9 cellular contexts compared by ENCODE assay signal in the genomic region with DNA sequence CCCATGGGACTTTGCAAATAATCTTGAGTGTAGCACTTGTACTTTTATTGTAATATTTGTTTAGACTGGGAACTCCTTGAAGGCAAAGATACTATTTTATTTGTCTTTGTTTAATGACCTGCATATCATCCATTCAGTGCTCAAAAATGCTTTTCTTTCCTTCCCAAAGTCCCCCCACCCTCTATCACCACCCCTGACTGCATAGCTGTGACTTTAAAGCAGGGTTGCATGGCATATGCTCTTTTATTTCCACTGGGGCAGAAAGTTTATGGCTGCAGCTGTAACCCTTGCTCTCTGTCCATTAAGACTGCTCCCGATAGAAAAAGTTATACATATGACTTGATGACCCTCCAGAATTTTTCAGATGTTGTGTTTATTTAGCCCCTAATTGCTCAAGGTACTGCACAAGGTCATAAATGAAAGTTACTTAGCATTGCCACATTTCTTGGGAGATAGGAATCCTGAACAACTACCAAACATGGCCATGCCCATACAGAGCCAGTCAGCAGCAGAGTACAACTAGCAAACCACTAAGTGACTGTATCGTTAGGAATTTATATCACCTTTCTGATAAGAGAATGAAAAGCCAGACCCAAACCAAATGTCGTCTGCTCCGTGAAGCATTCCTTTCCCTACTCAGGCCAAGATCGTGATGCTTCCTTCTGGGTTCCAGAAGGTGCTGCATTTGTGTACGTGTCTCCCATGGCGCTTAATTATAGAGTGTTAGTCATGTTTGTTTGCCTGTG.
A peak's percentile ranks its signal among the peaks of the same experiment; 100 is the strongest.
DNase-seq lines count a peak whose midpoint lies in the region; ATAC-seq, FAIRE-seq and TF ChIP-seq lines count a peak whose summit lies in the region.
"Had no signal": no experiment of that assay in that cellular context is flagged by ENCODE, and none has a peak within 500 bp of the region (broad histone marks: within the 10 kb centered on the region; RNA-seq: fewer than 3 reads in every experiment).

No MANE protein-coding gene starts in this region.

- TF ChIP-seq CTCF in Caco-2 (IDR thresholded peaks at IDR 0.05; ENCODE audit: insufficient read depth in 1 of 2, low read depth in 1 of 2, low read length in 1 of 2, severe bottlenecking in 1 of 2, unreplicated experiment in 1 of 2), result no peak
- no peak for TF ChIP-seq CTCF in HFFc6 (IDR thresholded peaks at IDR 0.05)
- TF ChIP-seq CTCF in body of pancreas (IDR thresholded peaks at IDR 0.05), result no peak
- TF ChIP-seq CTCF in lower lobe of right lung (IDR thresholded peaks at IDR 0.05), result no peak
- TF ChIP-seq CTCF in gastrocnemius medialis (IDR thresholded peaks at IDR 0.05 in 4 of 5, conservative IDR thresholded peaks at IDR 0.05 in 1 of 5), result no peak
- no peak for TF ChIP-seq CTCF in D721Med (IDR thresholded peaks at IDR 0.05; ENCODE audit: insufficient read depth, missing control alignments)

- H3K4me3 ChIP-seq in Caco-2 (ENCODE audit: low read depth, low read length), result no peak overlapping the region
- no peak overlapping the region for H3K4me3 ChIP-seq in body of pancreas
- H3K4me3 ChIP-seq in lower lobe of right lung, result no peak overlapping the region
- H3K4me3 ChIP-seq in gastrocnemius medialis, result no peak overlapping the region

- H3K36me3 ChIP-seq in Caco-2 (ENCODE audit: control insufficient read depth, insufficient read depth, low read length) (no peaks in the 10 kb centered on the region), body of pancreas (replicated peaks in 1 of 2; ENCODE audit: insufficient read depth in 1 of 2, low read depth in 2 of 2) (no peaks in the 10 kb centered on the region), lower lobe of right lung (no peaks in the 10 kb centered on the region), gastrocnemius medialis (no peaks in the 10 kb centered on the region)

- H3K27me3 ChIP-seq in Caco-2 (replicated peaks; ENCODE audit: control insufficient read depth, insufficient read depth, low read length) (no peaks in the 10 kb centered on the region), body of pancreas (no peaks in the 10 kb centered on the region), lower lobe of right lung (ENCODE audit: low read depth) (no peaks in the 10 kb centered on the region), gastrocnemius medialis (no peaks in the 10 kb centered on the region)

- intact Hi-C loops in Caco-2 (cut with micrococcal nuclease; ENCODE audit: unreplicated experiment) (loop anchor here (1.0 kb wide), 1 partner anchor 15 kb away; no protein-coding TSS in a partner anchor), body of pancreas (cut with DNase I) (no loop called here), lower lobe of right lung (cut with DNase I) (no loop called here), gastrocnemius medialis (cut with DNase I; ENCODE audit: low total_unique reads) (no loop called here)

- H3K27me3 Mint-ChIP-seq in Caco-2 (ENCODE audit: insufficient read depth, unreplicated experiment), result no peaks in the 10 kb centered on the region
- H3K27me3 Mint-ChIP-seq in HFFc6 (ENCODE audit: insufficient read depth), result peaks cover 2% of the 10 kb centered on the region

- peaks cover 55% of the 10 kb centered on the region for H3K4me1 Mint-ChIP-seq in Caco-2 (ENCODE audit: low read depth, unreplicated experiment)
- H3K4me1 Mint-ChIP-seq in HFFc6 (ENCODE audit: low read depth), result peaks cover 47% of the 10 kb centered on the region

- peaks cover 12% of the 10 kb centered on the region for H3K36me3 Mint-ChIP-seq in Caco-2 (ENCODE audit: insufficient read depth, unreplicated experiment)
- H3K36me3 Mint-ChIP-seq in HFFc6 (ENCODE audit: low read depth), result no peaks in the 10 kb centered on the region

- FAIRE-seq in D721Med (lab: Jason Lieb, UNC), result no peak

- POLR2A ChIA-PET in Caco-2 (lab: Charles Lee), result no interaction called here

- H3K9me3 Mint-ChIP-seq in Caco-2 (ENCODE audit: unreplicated experiment) (no peaks in the 10 kb centered on the region), HFFc6 (no peaks in the 10 kb centered on the region)

- H3K4me1 ChIP-seq in Caco-2, result peaks cover 76% of the 10 kb centered on the region
- H3K4me1 ChIP-seq in body of pancreas, result peaks cover 36% of the 10 kb centered on the region
- peaks cover 33% of the 10 kb centered on the region for H3K4me1 ChIP-seq in lower lobe of right lung
- H3K4me1 ChIP-seq in gastrocnemius medialis, result peaks cover 14 to 40% of the 10 kb centered on the region in 2 donors

- no peaks in the 10 kb centered on the region for H3K9me3 ChIP-seq in Caco-2
- H3K9me3 ChIP-seq in body of pancreas, result no peaks in the 10 kb centered on the region
- H3K9me3 ChIP-seq in lower lobe of right lung, result no peaks in the 10 kb centered on the region
- no peaks in the 10 kb centered on the region for H3K9me3 ChIP-seq in gastrocnemius medialis

- peak overlapping the region in 2 of 4 donors; percentile 41 to 55 for H3K27ac ChIP-seq in body of pancreas
- no peak overlapping the region for H3K27ac ChIP-seq in lower lobe of right lung
- no peak overlapping the region for H3K27ac ChIP-seq in gastrocnemius medialis

- CTCF ChIA-PET in Caco-2 (lab: Charles Lee), result interaction anchor here (0.6 kb wide), 1 partner anchor 110 kb away, joined by 3 read pairs; no protein-coding TSS in a partner anchor

- BruUV-seq in Caco-2 (replicated peaks; lab: Mats Ljungman, UMichigan), result no TSS peak

- DNase-seq in Caco-2, result peak; percentile 84 to 91
- DNase-seq in HFFc6, result peak; percentile 54
- DNase-seq in body of pancreas, result peak in 1 of 4 donors; percentile 13
- DNase-seq in lower lobe of right lung, result no peak
- no peak for DNase-seq in gastrocnemius medialis
- DNase-seq in inferior parietal cortex (ENCODE audit: extremely low spot score), result no peak
- no peak for DNase-seq in D721Med (ENCODE audit: insufficient read length, low spot score)
- DNase-seq: stimulated activated naive CD4-positive, alpha-beta T cell treated with Interleukin-2 at 50 U/mL for 16 hours had no signal

- ATAC-seq in body of pancreas (peak; percentile 81), lower lobe of right lung (peak; percentile 40 to 71), gastrocnemius medialis (no peak), HG02852 (IDR thresholded peaks at IDR 0.05; ENCODE audit: unreplicated experiment) (no peak)

- TF ChIP-seq POLR2A in body of pancreas (IDR thresholded peaks at IDR 0.05) (no peak), gastrocnemius medialis (IDR thresholded peaks at IDR 0.05) (no peak)

- in situ Hi-C loops in gastrocnemius medialis (cut with MboI; ENCODE audit: low sequenced_read_pairs in 4 of 4), result no loop called here

- H3K27ac Mint-ChIP-seq in Caco-2 (ENCODE audit: unreplicated experiment) (peak overlapping the region; percentile 94), HFFc6 (peak overlapping the region; percentile 80; the same call in 1 of the 2 replicates)

- WGBS in body of pancreas, 2 donors, result 55 to 66% methylated on average over 7 of the region's 7 CpGs

- H3K4me3 Mint-ChIP-seq in Caco-2 (ENCODE audit: unreplicated experiment), result peak overlapping the region; percentile 53
- H3K4me3 Mint-ChIP-seq in HFFc6, result peak overlapping the region; percentile 36

Comparison
In these comparisons a context has a peak if more than half of its experiments do, and no peak if none do; other contexts are left out.
1. DNase-seq: peak in Caco-2 (2 of 2) and HFFc6 (single experiment); none in lower lobe of right lung (single experiment), gastrocnemius medialis (0 of 2), inferior parietal cortex (single experiment) and D721Med (single experiment).
2. ATAC-seq: peak in body of pancreas (single experiment) and lower lobe of right lung (2 of 2); none in gastrocnemius medialis (0 of 2) and HG02852 (single experiment).